Comparison of ENCODE assay signal across 24 cellular contexts in genomic region chr17:76474238-76474637, GRCh38. TPM values are rescaled to one million over a fixed set of nuclear protein-coding genes. Genes with fewer than 3 reads are reported as not detected.
"Had no signal": no experiment of that assay in that cellular context is flagged by ENCODE, and none has a peak within 500 bp of the region (broad histone marks: within the 10 kb centered on the region; RNA-seq: fewer than 3 reads in every experiment).

No MANE protein-coding gene starts in this region.

- H3K4me1 ChIP-seq: SJSA1 had no signal

- H3K9me3 ChIP-seq: MG63, SJSA1 had no signal

- H3K4me3 ChIP-seq: MG63, SJSA1, SK-N-MC had no signal

- H3K27me3 ChIP-seq: MG63, SJSA1 had no signal

- H3K27ac ChIP-seq: RWPE1, SJSA1, SK-N-MC had no signal

- DNase-seq: IMR-90, Karpas-422, KG1, NCI-H1092, NCI-H1105 treated with DMSO at 0.1 percent for 48 hours, NCI-H1417 treated with DMSO at 0.1 percent for 48 hours, NCI-H146, NCI-H1694 treated with DMSO at 0.1 percent for 48 hours, NCI-H1930, NCI-H2081, NCI-H2107, NCI-H226, NCI-H446, NCI-H510A, NCI-H524 treated with DMSO at 0.1 percent for 48 hours, NCI-H774, PC-3, SIG-M5 had no signal

RNA-seq across cellular contexts. Expression of gene AANAT, which starts 6.8 kb away (rescaled TPM):
- total RNA-seq: HT-29, IMR-90, OCI-LY7, PC-3, SJSA1 had no signal
